Comparison of ENCODE assay signal across 26 cellular contexts in genomic region chr22:49355206-49355920, GRCh38.
"Had no signal": no experiment of that assay in that cellular context is flagged by ENCODE, and none has a peak within 500 bp of the region (broad histone marks: within the 10 kb centered on the region; RNA-seq: fewer than 3 reads in every experiment).

No MANE protein-coding gene starts in this region.

- H3K4me3 ChIP-seq: dorsolateral prefrontal cortex, left lung, suprapubic skin had no signal

- H3K27ac ChIP-seq: dorsolateral prefrontal cortex, epithelial cell of prostate, left lung, neutrophil, parathyroid adenoma, suprapubic skin, WERI-Rb-1 had no signal

- H3K36me3 ChIP-seq: left lung, neutrophil, suprapubic skin, WERI-Rb-1 had no signal

- DNase-seq: activated CD4-positive, alpha-beta T cell treated with anti-CD3 and anti-CD28 coated beads, Interleukin-2, amount 50 U/mL, for 4 hours; activated naive CD4-positive, alpha-beta T cell treated with anti-CD3 and anti-CD28 coated beads, Interleukin-2, amount 10 ng/mL, durations not matched to agents 7 days and 5 days; activated naive CD8-positive, alpha-beta T cell treated with anti-CD3 and anti-CD28 coated beads, Interleukin-2, amount 50 U/mL, for 24 hours; activated T-cell treated with anti-CD3 and anti-CD28 coated beads, Interleukin-2, amount 50 U/mL, for 1 hour; anterior cingulate cortex; caudate nucleus; endodermal cell; foreskin fibroblast; glutamatergic neuron; hippocampal formation; left lung; mesenchymal stem cell; naive thymus-derived CD8-positive, alpha-beta T cell; stimulated activated CD8-positive, alpha-beta memory T cell treated with anti-CD3 and anti-CD28 coated beads, Interleukin-4, amount 100 ng/mL, for 48 hours; stimulated activated naive CD4-positive, alpha-beta T cell treated with Interleukin-2 at 50 U/mL for 16 hours; SW 1271; T-helper 2 cell; trophoblast cell; WERI-Rb-1 had no signal

- H3K4me1 ChIP-seq: left lung, parathyroid adenoma, suprapubic skin had no signal

- H2AFZ ChIP-seq: parathyroid adenoma had no signal

- ATAC-seq: activated naive CD8-positive, alpha-beta T cell treated with anti-CD3 and anti-CD28 coated beads, Interleukin-2, amount 50 U/mL, for 24 hours; activated T-helper 17 cell treated with anti-CD3 and anti-CD28 coated beads, Interleukin-2, amount 50 U/mL, for 72 hours; left lung; naive thymus-derived CD8-positive, alpha-beta T cell had no signal

- H3K79me2 ChIP-seq: parathyroid adenoma had no signal

- FAIRE-seq: keratinocyte had no signal

- H3K9me3 ChIP-seq: left lung, neutrophil, suprapubic skin had no signal

- H3K9ac ChIP-seq: parathyroid adenoma had no signal
